1 cellular context compared by ENCODE assay signal in genomic region chr6:117448011-117448410, GRCh38.
TF ChIP-seq lines count a peak whose summit lies in the region.

No MANE protein-coding gene starts in this region.

TF ChIP-seq in IMR-90, 13 proteins besides CTCF, POLR2A, EP300 and RAD21:
- TF ChIP-seq ELK1 (IDR thresholded peaks at IDR 0.05; ENCODE audit: borderline replicate concordance, low read depth, low read length) (no peak), RCOR1 (IDR thresholded peaks at IDR 0.05; ENCODE audit: insufficient replicate concordance, low read length) (no peak), BHLHE40 (IDR thresholded peaks at IDR 0.05; ENCODE audit: low read depth, low read length) (no peak), CHD1 (IDR thresholded peaks at IDR 0.05; ENCODE audit: low read depth, low read length) (no peak), MAZ (IDR thresholded peaks at IDR 0.05; ENCODE audit: borderline replicate concordance, low read depth, low read length) (no peak), NFE2L2 (IDR thresholded peaks at IDR 0.05; ENCODE audit: low read depth, low read length) (no peak), MAFK (IDR thresholded peaks at IDR 0.05; ENCODE audit: low read depth, low read length) (no peak), FOS (IDR thresholded peaks at IDR 0.05; ENCODE audit: low read depth, low read length) (no peak), MXI1 (IDR thresholded peaks at IDR 0.05; ENCODE audit: borderline replicate concordance, low read depth, low read length) (no peak), RFX5 (IDR thresholded peaks at IDR 0.05; ENCODE audit: low read depth, low read length) (no peak), CEBPB (IDR thresholded peaks at IDR 0.05; ENCODE audit: low read depth, low read length) (no peak), USF2 (IDR thresholded peaks at IDR 0.05; ENCODE audit: low read depth, low read length) (no peak), SMC3 (IDR thresholded peaks at IDR 0.05; ENCODE audit: low read depth, low read length) (no peak)
